In genomic region chr1:31183927-31184554, GRCh38 we compare ENCODE assay signal across 8 cellular contexts. TPM values are rescaled to one million over a fixed set of nuclear protein-coding genes. Genes with fewer than 3 reads are reported as not detected.
DNase-seq lines count a peak whose midpoint lies in the region; ATAC-seq and TF ChIP-seq lines count a peak whose summit lies in the region.

No MANE protein-coding gene starts in this region.

- H3K4me3 ChIP-seq in WI38 (ENCODE audit: low read depth, low read length) (no peak overlapping the region), fibroblast of lung (replicated peaks in 1 of 4; ENCODE audit: control extremely low read depth in 1 of 4, insufficient read depth in 1 of 4, low read depth in 3 of 4, low read length in 4 of 4) (no peak overlapping the region)

- H4K20me1 ChIP-seq in fibroblast of lung (ENCODE audit: control insufficient read depth, extremely low read depth, insufficient read depth, low read length), result no peaks in the 10 kb centered on the region

- H3K27ac ChIP-seq in 22Rv1 (no peak overlapping the region), fibroblast of lung (ENCODE audit: insufficient read depth, low read length) (no peak overlapping the region)

- no peak overlapping the region for H2AFZ ChIP-seq in fibroblast of lung (ENCODE audit: low read length)

- no peak for ATAC-seq in GM18909 (IDR thresholded peaks at IDR 0.05; ENCODE audit: poor library complexity, unreplicated experiment)

- no peaks in the 10 kb centered on the region for H3K4me1 ChIP-seq in fibroblast of lung (ENCODE audit: control insufficient read depth, extremely low read depth, insufficient read depth, low read length)

- TF ChIP-seq CTCF in 22Rv1 (IDR thresholded peaks at IDR 0.05) (peak; percentile 92), WI38 (IDR thresholded peaks at IDR 0.05; ENCODE audit: low read depth, low read length) (peak; percentile 91), fibroblast of lung (conservative IDR thresholded peaks at IDR 0.05 in 1 of 2, IDR thresholded peaks at IDR 0.05 in 1 of 2; ENCODE audit: low read depth in 1 of 2, low read length in 2 of 2) (peak; percentile 82 to 84)

- H3K4me2 ChIP-seq in fibroblast of lung (ENCODE audit: extremely low read depth, insufficient read depth, low read length), result no peak overlapping the region

- no peaks in the 10 kb centered on the region for H3K79me2 ChIP-seq in fibroblast of lung (ENCODE audit: control insufficient read depth, insufficient read depth, low read length)

- DNase-seq in ELF-1 (ENCODE audit: low read depth, low spot score), result peak; percentile 82
- peak; percentile 34 for DNase-seq in NCI-H146 treated with DMSO at 0.1 percent for 48 hours (lab: John Stamatoyannopoulos, UW; ENCODE audit: unreplicated experiment)
- DNase-seq in fibroblast of lung (ENCODE audit: low read depth in 2 of 2), result peak in 1 of 2 donors; percentile 52
- peak in 6 of 10 donors; percentile 16 to 60 (median 53) for DNase-seq in posterior cingulate gyrus
- no peak for DNase-seq in globus pallidus (ENCODE audit: low spot score)

- H3K36me3 ChIP-seq in fibroblast of lung (ENCODE audit: control insufficient read depth, insufficient read depth, low read length), result no peaks in the 10 kb centered on the region

- H3K27me3 ChIP-seq in fibroblast of lung (ENCODE audit: control insufficient read depth, insufficient read depth, low read length), result peaks cover 22% of the 10 kb centered on the region

- no peaks in the 10 kb centered on the region for H3K9me3 ChIP-seq in fibroblast of lung (ENCODE audit: control insufficient read depth, insufficient read depth, low read depth, low read length)

- H3K9ac ChIP-seq in fibroblast of lung (ENCODE audit: insufficient read depth, low read length), result no peak overlapping the region

- intact Hi-C loops in posterior cingulate gyrus (cut with DNase I), result loop anchor here (1.0 to 10.0 kb wide), 5 partner anchors 53 to 361 kb away; partner anchors contain the start of genes NKAIN1, SNRNP40 and ZCCHC17

RNA-seq across cellular contexts. Expression of gene NKAIN1, which starts 55.6 kb away (rescaled TPM):
- total RNA-seq in fibroblast of lung, result under 0.01 and 0.17 TPM in 2 replicates
- 0.07 and 0.19 TPM in 2 replicates for polyA plus RNA-seq in fibroblast of lung
- 0.08 and 0.22 TPM in 2 replicates for polyA plus RNA-seq in fibroblast of lung (2012)
- polyA minus RNA-seq in fibroblast of lung (ENCODE audit: low replicate concordance), result 0.22 TPM in 1 of 2 replicates, not detected in the other
